1 cellular context compared by ENCODE assay signal in the genomic region with DNA sequence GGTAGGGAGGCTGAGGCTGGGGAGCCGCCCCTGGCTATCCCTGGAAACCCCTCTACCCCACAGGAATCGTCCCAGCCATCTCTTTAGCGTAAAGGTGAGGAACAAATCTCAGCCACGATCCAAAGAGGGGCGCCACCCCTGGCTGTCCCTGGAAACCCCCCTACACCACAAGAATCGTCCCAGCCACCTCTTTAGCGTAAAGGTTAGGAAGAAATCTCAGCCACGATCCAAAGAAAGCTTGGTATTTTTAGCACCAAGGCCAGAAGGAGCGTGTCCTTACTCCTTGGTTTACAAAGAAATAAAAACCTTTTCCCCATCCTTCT.
TF ChIP-seq lines count a peak whose summit lies in the region.

No MANE protein-coding gene starts in this region.

TF ChIP-seq in IMR-90, 13 proteins besides CTCF, POLR2A, EP300 and RAD21 (continued from another document):
- TF ChIP-seq NFE2L2 (IDR thresholded peaks at IDR 0.05; ENCODE audit: low read depth, low read length) (no peak), MAZ (IDR thresholded peaks at IDR 0.05; ENCODE audit: borderline replicate concordance, low read depth, low read length) (no peak), RCOR1 (IDR thresholded peaks at IDR 0.05; ENCODE audit: insufficient replicate concordance, low read length) (no peak), MXI1 (IDR thresholded peaks at IDR 0.05; ENCODE audit: borderline replicate concordance, low read depth, low read length) (no peak), BHLHE40 (IDR thresholded peaks at IDR 0.05; ENCODE audit: low read depth, low read length) (no peak)
